8 cellular contexts compared by ENCODE assay signal in the genomic region with DNA sequence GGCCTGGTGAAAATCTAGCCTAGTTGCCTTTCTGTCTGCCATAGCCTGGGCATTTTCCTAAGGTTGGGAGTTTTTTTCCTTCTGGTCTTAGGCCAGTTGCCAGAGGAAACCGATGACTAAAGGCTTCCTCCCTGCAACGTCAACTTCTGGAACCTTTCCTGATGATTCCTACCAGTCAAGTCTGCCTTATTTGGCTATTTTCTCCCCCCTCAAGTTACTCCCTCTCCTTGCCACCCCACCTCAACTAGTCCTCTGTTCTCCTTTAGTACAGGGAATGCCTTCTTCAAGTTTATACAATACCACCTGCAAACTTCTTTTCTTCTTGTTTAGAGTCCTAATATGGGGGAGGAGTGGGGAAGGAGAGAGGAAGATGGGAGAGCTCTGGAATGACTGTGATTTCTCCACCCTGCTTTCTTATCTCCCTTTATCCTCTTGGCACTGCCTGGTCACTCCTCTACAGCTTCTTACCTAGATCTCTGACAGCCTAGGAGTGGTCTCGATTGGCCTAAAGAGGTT. TPM values are rescaled to one million over a fixed set of nuclear protein-coding genes. Genes with fewer than 3 reads are reported as not detected.
DNase-seq lines count a peak whose midpoint lies in the region; ATAC-seq and TF ChIP-seq lines count a peak whose summit lies in the region.

No MANE protein-coding gene starts in this region.

- H3K4me3 Mint-ChIP-seq in T-helper 17 cell (peak overlapping the region; percentile 79), WTC11 (no peak overlapping the region)

- peak; percentile 88 for DNase-seq in ELR (ENCODE audit: low read depth)
- DNase-seq in T-helper 17 cell, result no peak
- DNase-seq in fibroblast of the aortic adventitia (ENCODE audit: low read depth), result peak; percentile 95
- peak; percentile 66 for DNase-seq in sigmoid colon
- DNase-seq in WTC11 (ENCODE audit: low spot score), result no peak
- DNase-seq in left colon, result no peak

- no peaks in the 10 kb centered on the region for H3K27me3 Mint-ChIP-seq in T-helper 17 cell
- no peaks in the 10 kb centered on the region for H3K27me3 Mint-ChIP-seq in WTC11 (ENCODE audit: low read depth)

- no peak for TF ChIP-seq EP300 in sigmoid colon (IDR thresholded peaks at IDR 0.05)

- intact Hi-C loops in sigmoid colon (cut with DNase I) (no loop called here), left colon (cut with DNase I, micrococcal nuclease) (no loop called here)

- TF ChIP-seq CTCF in fibroblast of the aortic adventitia (IDR thresholded peaks at IDR 0.05; ENCODE audit: insufficient read depth, low read length), result no peak
- no peak for TF ChIP-seq CTCF in sigmoid colon (IDR thresholded peaks at IDR 0.05)
- TF ChIP-seq CTCF in WTC11 (IDR thresholded peaks at IDR 0.05), result no peak

- H3K36me3 Mint-ChIP-seq in T-helper 17 cell (ENCODE audit: low read depth) (peaks cover 3% of the 10 kb centered on the region), WTC11 (no peaks in the 10 kb centered on the region)

- POLR2A ChIA-PET in WTC11 (lab: Charles Lee), result no interaction called here

- 42 to 51% methylated on average over 3 of the region's 3 CpGs for WGBS in sigmoid colon, 2 donors

- H3K4me1 ChIP-seq in sigmoid colon, result peaks cover 0 to 77% (median 48%) of the 10 kb centered on the region in 4 donors

- H3K36me3 ChIP-seq in sigmoid colon, result no peaks in the 10 kb centered on the region

- H3K27me3 ChIP-seq in sigmoid colon, result no peaks in the 10 kb centered on the region

- no peaks in the 10 kb centered on the region for H3K9me3 Mint-ChIP-seq in WTC11

- H3K9me3 ChIP-seq in T-helper 17 cell (ENCODE audit: control insufficient read depth, low read length, poor library complexity, severe bottlenecking) (no peaks in the 10 kb centered on the region), sigmoid colon (no peaks in the 10 kb centered on the region)

- peak overlapping the region; percentile 77 to 96 (median 88) for H3K27ac ChIP-seq in sigmoid colon

- CTCF ChIA-PET in WTC11 (lab: Charles Lee), result no interaction called here

- TF ChIP-seq POLR2A in sigmoid colon (IDR thresholded peaks at IDR 0.05), result no peak

- H3K27ac Mint-ChIP-seq in T-helper 17 cell (peak overlapping the region; percentile 91), WTC11 (no peak overlapping the region)

- ATAC-seq in T-helper 17 cell (no peak), WTC11 (no peak), HG03135 (IDR thresholded peaks at IDR 0.05; ENCODE audit: unreplicated experiment) (no peak), HG03460 (IDR thresholded peaks at IDR 0.05; ENCODE audit: unreplicated experiment) (no peak), left colon (no peak)

- H3K4me1 Mint-ChIP-seq in T-helper 17 cell (peaks cover 53% of the 10 kb centered on the region), WTC11 (peaks cover 19% of the 10 kb centered on the region)

- H3K4me3 ChIP-seq in fibroblast of the aortic adventitia (ENCODE audit: low read depth, low read length) (no peak overlapping the region), sigmoid colon (no peak overlapping the region)

TF ChIP-seq in WTC11, 78 proteins besides CTCF, POLR2A, EP300 and RAD21:
- no peak for TF ChIP-seq ZNF263 (CRISPR knock-in tag; IDR thresholded peaks at IDR 0.05; ENCODE audit: low read depth)

RNA-seq across cellular contexts. Expression of a gene that starts 10.6 kb away (rescaled TPM):
- total RNA-seq in T-helper 17 cell (100 to 1,000 TPM; 344 to 390 TPM), fibroblast of the aortic adventitia (ENCODE audit: low replicate concordance) (175 and 335 TPM in 2 replicates), sigmoid colon (100 to 1,000 TPM; 136 to 152 (median 144) TPM), WTC11 (2021) (91.2 to 130 TPM (median 129 TPM) in 3 replicates), left colon (10 to 100 TPM; 24.8 to 52.8 TPM)
- 100 to 1,000 TPM in 1 of 3 donors, 10 to 100 TPM in 2; 23.6 to 116 (median 36.0) TPM for polyA plus RNA-seq in sigmoid colon

Comparison
In these comparisons a context has a peak if more than half of its experiments do, and no peak if none do; other contexts are left out.
1. DNase-seq: peak in ELR (single experiment), fibroblast of the aortic adventitia (single experiment) and sigmoid colon (single experiment); none in T-helper 17 cell (0 of 3), WTC11 (single experiment) and left colon (0 of 2).